In the genomic region with DNA sequence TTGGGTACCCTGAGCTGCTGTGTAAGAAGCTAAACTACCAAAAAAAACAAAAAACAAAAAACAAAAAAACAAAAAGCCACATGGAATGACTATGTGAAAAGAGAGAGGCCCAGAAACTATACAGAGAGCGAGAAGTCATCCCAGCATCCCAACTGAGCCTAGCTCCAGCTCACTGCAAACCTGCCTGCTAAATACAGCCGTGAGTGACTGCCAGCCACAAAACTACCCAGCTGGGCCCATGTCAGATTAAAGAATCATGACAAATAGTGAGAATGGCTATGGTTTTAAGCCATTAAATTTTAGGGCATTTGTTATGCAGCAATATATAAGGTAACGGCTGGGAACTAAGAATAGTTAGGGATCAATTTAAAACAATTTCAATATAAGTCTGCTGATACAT, we compare ENCODE assay signal across 20 cellular contexts.
A peak's percentile ranks its signal among the peaks of the same experiment; 100 is the strongest.
DNase-seq lines count a peak whose midpoint lies in the region; TF ChIP-seq lines count a peak whose summit lies in the region.
"Had no signal": no experiment of that assay in that cellular context is flagged by ENCODE, and none has a peak within 500 bp of the region (broad histone marks: within the 10 kb centered on the region; RNA-seq: fewer than 3 reads in every experiment).

No MANE protein-coding gene starts in this region.

- TF ChIP-seq EP300 in suprapubic skin (IDR thresholded peaks at IDR 0.05) = no peak

- H3K27ac ChIP-seq in 22Rv1 = peak overlapping the region; percentile 3; the same call in 1 of the 2 replicates
- H3K27ac ChIP-seq in VCaP = peak overlapping the region; percentile 13
- H3K27ac ChIP-seq in suprapubic skin = no peak overlapping the region
- H3K27ac ChIP-seq: BLaER1 had no signal

- TF ChIP-seq CTCF in 22Rv1 (IDR thresholded peaks at IDR 0.05) (no peak), VCaP (conservative IDR thresholded peaks at IDR 0.05) (no peak), suprapubic skin (IDR thresholded peaks at IDR 0.05) (no peak)

- DNase-seq in cerebellum (ENCODE audit: low spot score) (peak; percentile 40), NCI-H69 (lab: John Stamatoyannopoulos, UW) (no peak), suprapubic skin (ENCODE audit: low spot score in 2 of 2) (no peak)
- DNase-seq: 8988T; ACHN; BE2C; CD4-positive, alpha-beta memory T cell; CD4-positive, CD25-positive, alpha-beta regulatory T cell; CD8-positive, alpha-beta memory T cell; COR-L47; DMS 273 treated with DMSO at 0.1 percent for 48 hours; DMS153; DMS53; DMS79; DND-41; EL; GF-D8 had no signal

- H3K27me3 ChIP-seq in suprapubic skin = no peaks in the 10 kb centered on the region
- H3K27me3 ChIP-seq: BE2C, BLaER1 had no signal

- no peaks in the 10 kb centered on the region for H3K36me3 ChIP-seq in suprapubic skin
- H3K36me3 ChIP-seq: BE2C, BLaER1 had no signal

- no peaks in the 10 kb centered on the region for H3K4me1 ChIP-seq in suprapubic skin

- H3K4me3 ChIP-seq in suprapubic skin = no peak overlapping the region
- H3K4me3 ChIP-seq: BLaER1 had no signal

- H3K9me3 ChIP-seq in suprapubic skin = no peaks in the 10 kb centered on the region
- H3K9me3 ChIP-seq: BE2C, BLaER1 had no signal

- TF ChIP-seq POLR2A in suprapubic skin (IDR thresholded peaks at IDR 0.05) = no peak

- 92% methylated on average over 3 of the region's 3 CpGs for WGBS in suprapubic skin
